25 cellular contexts compared by ENCODE assay signal in genomic region chr5:3801967-3802366, GRCh38.
"Had no signal": no experiment of that assay in that cellular context is flagged by ENCODE, and none has a peak within 500 bp of the region (broad histone marks: within the 10 kb centered on the region; RNA-seq: fewer than 3 reads in every experiment).

No MANE protein-coding gene starts in this region.

- H3K27me3 ChIP-seq: colonic mucosa, esophagus squamous epithelium, gastrocnemius medialis, heart right ventricle, left lung had no signal

- H3K4me1 ChIP-seq: colonic mucosa, esophagus squamous epithelium, gastrocnemius medialis, heart right ventricle, left lung, lower lobe of right lung had no signal

- ATAC-seq: effector memory CD8-positive, alpha-beta T cell; esophagus mucosa; gastrocnemius medialis; heart right ventricle; left cardiac atrium; left lung; left ventricle myocardium superior; lower lobe of right lung; mucosa of descending colon had no signal

- H3K27ac ChIP-seq: colonic mucosa, epithelial cell of prostate, esophagus squamous epithelium, gastrocnemius medialis, heart right ventricle, left lung, lower lobe of right lung had no signal

- FAIRE-seq: endometrium, islet of Langerhans, keratinocyte had no signal

- H3K9me3 ChIP-seq: colonic mucosa, esophagus squamous epithelium, gastrocnemius medialis, left lung, lower lobe of right lung had no signal

- H3K36me3 ChIP-seq: colonic mucosa, esophagus squamous epithelium, gastrocnemius medialis, heart right ventricle, left lung, lower lobe of right lung had no signal

- DNase-seq: colonic mucosa; cortex of kidney; effector CD8-positive, alpha-beta T cell; effector memory CD8-positive, alpha-beta T cell; endodermal cell; erythroblast; esophagus squamous epithelium; foreskin fibroblast; foreskin melanocyte; gastrocnemius medialis; glutamatergic neuron; head of caudate nucleus; heart right ventricle; hippocampal formation; left cardiac atrium; left lung; left ventricle myocardium superior; lower lobe of right lung; mesenchymal stem cell; mucosa of descending colon had no signal

- H3K4me3 ChIP-seq: colonic mucosa, esophagus squamous epithelium, gastrocnemius medialis, heart right ventricle, left lung, lower lobe of right lung, mucosa of descending colon had no signal
